Comparison of ENCODE assay signal across 18 cellular contexts in the genomic region with DNA sequence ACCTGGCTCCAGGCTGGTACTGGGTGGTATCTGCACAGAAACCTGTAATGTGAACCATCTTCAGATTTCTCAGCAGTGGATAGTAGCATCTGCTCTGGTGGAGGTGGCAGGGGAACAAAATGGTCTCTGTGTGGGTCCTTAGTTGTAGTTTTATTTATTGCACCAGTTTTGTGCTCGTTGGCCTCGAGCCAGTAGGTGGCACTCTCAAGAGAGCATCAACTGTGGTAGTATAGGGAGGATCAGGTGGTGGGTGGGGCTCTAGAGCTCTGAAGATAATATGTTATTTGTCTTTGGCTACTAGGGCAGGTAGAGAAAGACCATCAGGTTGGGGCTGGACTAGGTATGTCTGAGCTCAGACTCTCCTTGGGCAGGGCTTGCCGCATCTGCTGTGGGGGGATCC.
DNase-seq lines count a peak whose midpoint lies in the region; ATAC-seq, FAIRE-seq and TF ChIP-seq lines count a peak whose summit lies in the region.
"Had no signal": no experiment of that assay in that cellular context is flagged by ENCODE, and none has a peak within 500 bp of the region (broad histone marks: within the 10 kb centered on the region; RNA-seq: fewer than 3 reads in every experiment).

No MANE protein-coding gene starts in this region.

- H2AFZ ChIP-seq in H1 (ENCODE audit: low read length), result peak overlapping the region; percentile 97
- no peak overlapping the region for H2AFZ ChIP-seq in mesenchymal stem cell (ENCODE audit: low read depth, low read length)
- H2AFZ ChIP-seq: parathyroid adenoma had no signal

- H2BK15ac ChIP-seq in H1 (ENCODE audit: low read length) (no peak overlapping the region), mesenchymal stem cell (ENCODE audit: low read depth, poor library complexity, severe bottlenecking) (no peak overlapping the region)

- no peak overlapping the region for H3K56ac ChIP-seq in H1 (replicated peaks; ENCODE audit: insufficient read length, low read depth, low read length)

- intact Hi-C loops in A673 (cut with micrococcal nuclease; ENCODE audit: unreplicated experiment), result no loop called here

- 82% methylated on average over 3 of the region's 3 CpGs; no CpG with 5 or more reads in 1 of the 2 experiments for WGBS in H1 (ENCODE audit: extremely low coverage in 1 of 2, insufficient coverage in 1 of 2, insufficient read length in 1 of 2, insufficient replicate concordance in 2 of 2, low coverage in 1 of 2, low lambda C conversion rate in 2 of 2, missing lambda C conversion rate in 1 of 2), 2 experiments
- WGBS in mesenchymal stem cell, result 88% methylated on average over 3 of the region's 3 CpGs

- H3K4me1 ChIP-seq in A673 (ENCODE audit: insufficient read depth, low read length, poor library complexity, severe bottlenecking) (no peaks in the 10 kb centered on the region), H1 (replicated peaks in 1 of 4; ENCODE audit: control insufficient read depth in 3 of 4, insufficient read depth in 4 of 4, low read length in 3 of 4) (no peaks in the 10 kb centered on the region), mesenchymal stem cell (ENCODE audit: control insufficient read depth, insufficient read depth, low read depth, low read length) (no peaks in the 10 kb centered on the region)
- H3K4me1 ChIP-seq: parathyroid adenoma, spleen, stomach had no signal

- no peak overlapping the region for H3K27ac ChIP-seq in A673 (ENCODE audit: low read depth, low read length, poor library complexity, severe bottlenecking)
- H3K27ac ChIP-seq in H1 (ENCODE audit: low read depth, low read length), result no peak overlapping the region
- H3K27ac ChIP-seq in mesenchymal stem cell (ENCODE audit: low read length, poor library complexity, severe bottlenecking), result no peak overlapping the region
- H3K27ac ChIP-seq: parathyroid adenoma, spleen, stomach had no signal

- no peak overlapping the region for H2BK12ac ChIP-seq in H1 (ENCODE audit: low read depth, low read length)
- H2BK12ac ChIP-seq in mesenchymal stem cell (ENCODE audit: low read length in 2 of 2), result no peak overlapping the region

- H3K9ac ChIP-seq in H1 (replicated peaks in 1 of 4; ENCODE audit: extremely low read depth in 1 of 4, low read depth in 3 of 4, low read length in 3 of 4), result no peak overlapping the region; a peak in 1 of 7 replicates
- no peak overlapping the region for H3K9ac ChIP-seq in mesenchymal stem cell (ENCODE audit: low read length)
- H3K9ac ChIP-seq: parathyroid adenoma had no signal

- TF ChIP-seq POLR2A in NB4 (IDR thresholded peaks at IDR 0.05; ENCODE audit: extremely low read depth, insufficient read length) (no peak), H1 (IDR thresholded peaks at IDR 0.05; ENCODE audit: control extremely low read depth in 1 of 2, low read depth in 2 of 2, low read length in 2 of 2) (no peak)

- DNase-seq in A673 (ENCODE audit: low spot score) (peak; percentile 6), GM06990 (ENCODE audit: extremely low read depth, insufficient read length) (no peak), NB4 (ENCODE audit: low read depth) (peak; percentile 18), H1 (ENCODE audit: low read depth in 1 of 2, low spot score in 2 of 2) (peak; percentile 10 to 66), mesenchymal stem cell (no peak)
- DNase-seq in stimulated activated CD8-positive, alpha-beta memory T cell treated with anti-CD3 and anti-CD28 coated beads, Interleukin-4, amount 100 ng/mL, for 48 hours, result no peak
- DNase-seq: activated CD4-positive, alpha-beta T cell treated with anti-CD3 and anti-CD28 coated beads, Interleukin-2, amount 50 U/mL, for 1 hour; activated T-cell treated with anti-CD3 and anti-CD28 coated beads, Interleukin-2, amount 50 U/mL, for 4 hours; DMS153; kidney glomerular epithelial cell; NCI-H1417 treated with DMSO at 0.1 percent for 48 hours; NCI-H510A; stomach had no signal

- ATAC-seq in GM21825 (IDR thresholded peaks at IDR 0.05; ENCODE audit: unreplicated experiment) (no peak), HG02763 (IDR thresholded peaks at IDR 0.05; ENCODE audit: unreplicated experiment) (no peak)
- ATAC-seq: activated T-cell treated with anti-CD3 and anti-CD28 coated beads, Interleukin-2, amount 50 U/mL, for 4 hours had no signal

- H3K23me2 ChIP-seq in H1 (ENCODE audit: low read depth, low read length), result no peaks in the 10 kb centered on the region

- H4K91ac ChIP-seq in H1 (replicated peaks; ENCODE audit: insufficient read length, low read length), result no peak overlapping the region
- H4K91ac ChIP-seq in mesenchymal stem cell (ENCODE audit: low read length), result no peak overlapping the region

- POLR2A ChIA-PET in A673 (lab: Charles Lee; ENCODE audit: low non-redundant PET) (no interaction called here), H1 (lab: Charles Lee; ENCODE audit: partially characterized antibody) (no interaction called here)

- no peak overlapping the region for H2AK5ac ChIP-seq in H1 (ENCODE audit: low read depth, low read length)
- no peak overlapping the region for H2AK5ac ChIP-seq in mesenchymal stem cell (ENCODE audit: low read length, severe bottlenecking)

- H4K8ac ChIP-seq in H1 (ENCODE audit: extremely low read depth, insufficient read depth, low read length), result no peak overlapping the region
- no peak overlapping the region for H4K8ac ChIP-seq in mesenchymal stem cell (ENCODE audit: low read length)

- no peak overlapping the region for H4K5ac ChIP-seq in H1 (ENCODE audit: insufficient read length, low read depth, low read length)

- no peaks in the 10 kb centered on the region for H3K79me1 ChIP-seq in H1 (ENCODE audit: low read depth, low read length)
- H3K79me1 ChIP-seq in mesenchymal stem cell (replicated peaks; ENCODE audit: low read length, poor library complexity, severe bottlenecking), result no peaks in the 10 kb centered on the region

- peak; percentile 53 to 64 for TF ChIP-seq RAD21 in H1 (IDR thresholded peaks at IDR 0.05 in 1 of 2, conservative IDR thresholded peaks at IDR 0.05 in 1 of 2; ENCODE audit: low read depth in 2 of 2, low read length in 2 of 2)

- H2BK120ac ChIP-seq in H1 (replicated peaks; ENCODE audit: low read depth, low read length) (no peak overlapping the region), mesenchymal stem cell (ENCODE audit: low read depth, low read length) (no peak overlapping the region)

- H4K20me1 ChIP-seq in H1 (replicated peaks in 1 of 2; ENCODE audit: control insufficient read depth in 1 of 2, insufficient read depth in 2 of 2, low read length in 2 of 2), result no peaks in the 10 kb centered on the region

- H3K23ac ChIP-seq in H1 (ENCODE audit: insufficient read length) (no peak overlapping the region), mesenchymal stem cell (ENCODE audit: low read length in 2 of 2) (no peak overlapping the region)

- FAIRE-seq in H1 (lab: Jason Lieb, UNC), result peak; percentile 71
- FAIRE-seq: GM19239 had no signal

- H2BK20ac ChIP-seq in H1 (ENCODE audit: low read length), result no peak overlapping the region

- H3K79me2 ChIP-seq in H1 (ENCODE audit: control insufficient read depth in 1 of 2, insufficient read depth in 2 of 2, low read length in 2 of 2), result no peaks in the 10 kb centered on the region
- H3K79me2 ChIP-seq: parathyroid adenoma had no signal

- no peak overlapping the region for H3K18ac ChIP-seq in H1 (ENCODE audit: extremely low read depth, low read length)
- peak overlapping the region in 1 of 2 experiments; percentile 9 for H3K18ac ChIP-seq in mesenchymal stem cell (ENCODE audit: low read depth in 1 of 2, low read length in 2 of 2)

- H3K14ac ChIP-seq in H1 (ENCODE audit: insufficient read length) (no peak overlapping the region), mesenchymal stem cell (ENCODE audit: low read length in 2 of 2) (no peak overlapping the region)

- H3K4me2 ChIP-seq in H1 (ENCODE audit: insufficient read depth in 1 of 2, low read depth in 2 of 2, low read length in 2 of 2) (no peak overlapping the region), mesenchymal stem cell (ENCODE audit: low read length, poor library complexity, severe bottlenecking) (no peak overlapping the region)

- no peak overlapping the region for H2BK5ac ChIP-seq in H1 (ENCODE audit: low read depth, low read length)
- H2BK5ac ChIP-seq in mesenchymal stem cell (ENCODE audit: low read depth, low read length, poor library complexity, severe bottlenecking), result no peak overlapping the region

- no peak overlapping the region for H3K4ac ChIP-seq in H1 (replicated peaks; ENCODE audit: insufficient read length, low read depth, low read length)
- H3K4ac ChIP-seq in mesenchymal stem cell (ENCODE audit: low read depth in 1 of 2, low read length in 2 of 2), result no peak overlapping the region

- no TSS peak for BruUV-seq in A673 (replicated peaks; lab: Mats Ljungman, UMichigan)

- CTCF ChIA-PET in A673 (lab: Charles Lee) (no interaction called here), H1 (lab: Charles Lee; ENCODE audit: partially characterized antibody) (interaction anchor here (0.7 to 2.5 kb wide), 13 partner anchors 8 to 205 kb away, joined by 3 to 9 read pairs (median 3); no protein-coding TSS in a partner anchor)

- no peak for TF ChIP-seq EP300 in H1 (IDR thresholded peaks at IDR 0.05; ENCODE audit: borderline replicate concordance in 1 of 2, low read depth in 2 of 2, low read length in 2 of 2)

- H3K27me3 ChIP-seq in A673 (replicated peaks; ENCODE audit: insufficient read depth, low read depth, low read length, poor library complexity) (no peaks in the 10 kb centered on the region), GM06990 (replicated peaks; ENCODE audit: control insufficient read depth, insufficient read depth, low read length) (no peaks in the 10 kb centered on the region), H1 (replicated peaks in 1 of 4; ENCODE audit: control insufficient read depth in 3 of 4, extremely low read depth in 1 of 4, insufficient read depth in 3 of 4, low read length in 3 of 4) (no peaks in the 10 kb centered on the region), mesenchymal stem cell (ENCODE audit: control insufficient read depth in 1 of 2, insufficient read depth in 1 of 2, low read length in 2 of 2) (no peaks in the 10 kb centered on the region)
- H3K27me3 ChIP-seq: spleen, stomach had no signal

- H3K4me3 ChIP-seq in A673 (ENCODE audit: low read depth, low read length, poor library complexity, severe bottlenecking) (no peak overlapping the region), GM06990 (replicated peaks; ENCODE audit: low read depth, low read length) (no peak overlapping the region), NB4 (ENCODE audit: low read depth, low read length) (no peak overlapping the region), H1 (ENCODE audit: extremely low read depth in 1 of 4, insufficient read depth in 2 of 4, low read depth in 3 of 4, low read length in 4 of 4) (no peak overlapping the region), mesenchymal stem cell (ENCODE audit: insufficient read depth in 1 of 2, low read depth in 1 of 2, low read length in 2 of 2) (no peak overlapping the region)
- H3K4me3 ChIP-seq: spleen, stomach had no signal

- no peak for TF ChIP-seq CTCF in A673 (conservative IDR thresholded peaks at IDR 0.05; ENCODE audit: low read depth, low read length)
- TF ChIP-seq CTCF in GM06990 (IDR thresholded peaks at IDR 0.05; ENCODE audit: insufficient read depth, low read length, poor library complexity, severe bottlenecking), result peak; percentile 28
- no peak for TF ChIP-seq CTCF in NB4 (IDR thresholded peaks at IDR 0.05; ENCODE audit: low read depth, low read length)
- TF ChIP-seq CTCF in H1 (IDR thresholded peaks at IDR 0.05; ENCODE audit: control extremely low read depth in 1 of 3, insufficient read depth in 1 of 3, low read depth in 1 of 3, low read length in 3 of 3), result peak; percentile 47 to 72 (median 56)

- no peaks in the 10 kb centered on the region for H3K36me3 ChIP-seq in A673 (ENCODE audit: insufficient read depth, low read length, poor library complexity, severe bottlenecking)
- H3K36me3 ChIP-seq in GM06990 (ENCODE audit: control insufficient read depth, insufficient read depth, low read length), result no peaks in the 10 kb centered on the region
- no peaks in the 10 kb centered on the region for H3K36me3 ChIP-seq in H1 (ENCODE audit: control insufficient read depth in 2 of 4, insufficient read depth in 4 of 4, low read length in 3 of 4)
- no peaks in the 10 kb centered on the region for H3K36me3 ChIP-seq in mesenchymal stem cell (ENCODE audit: control insufficient read depth in 1 of 2, insufficient read depth in 2 of 2, low read depth in 1 of 2, low read length in 2 of 2)
- H3K36me3 ChIP-seq: spleen, stomach had no signal

- H3K9me3 ChIP-seq in A673 (ENCODE audit: low read depth, low read length, poor library complexity, severe bottlenecking) (no peaks in the 10 kb centered on the region), H1 (ENCODE audit: insufficient read depth in 2 of 2, low read depth in 1 of 2, low read length in 1 of 2) (no peaks in the 10 kb centered on the region), mesenchymal stem cell (ENCODE audit: control insufficient read depth, low read length) (peaks cover 17% of the 10 kb centered on the region)

Comparison
In these comparisons a context has a peak if more than half of its experiments do, and no peak if none do; other contexts are left out.
1. DNase-seq: peak in A673 (single experiment), NB4 (single experiment) and H1 (2 of 2); none in GM06990 (single experiment), mesenchymal stem cell (single experiment) and stimulated activated CD8-positive, alpha-beta memory T cell treated with anti-CD3 and anti-CD28 coated beads, Interleukin-4, amount 100 ng/mL, for 48 hours (single experiment).
2. CTCF ChIP-seq: peak in GM06990 (single experiment) and H1 (3 of 3); none in A673 (single experiment) and NB4 (single experiment).